ENCODE assay signal across 9 cellular contexts in genomic region chr17:11598274-11599221, GRCh38. TPM values are rescaled to one million over a fixed set of nuclear protein-coding genes. Genes with fewer than 3 reads are reported as not detected.
DNase-seq lines count a peak whose midpoint lies in the region; ATAC-seq and TF ChIP-seq lines count a peak whose summit lies in the region.
"Had no signal": no experiment of that assay in that cellular context is flagged by ENCODE, and none has a peak within 500 bp of the region (broad histone marks: within the 10 kb centered on the region; RNA-seq: fewer than 3 reads in every experiment).

Gene DNAH9, plus strand, starts transcription at chr17:11598470. Its CDS starts 29 bp downstream, at chr17:11598499.

- peak within 1 kb of the TSS; percentile 75 for H3K27ac ChIP-seq in cardiac muscle cell

- H3K9me3 ChIP-seq in cardiac muscle cell (ENCODE audit: low read depth), result no peaks in the 10 kb centered on the region

- no peak for TF ChIP-seq CTCF in cardiac muscle cell (IDR thresholded peaks at IDR 0.05; ENCODE audit: low read depth, low read length)

- H3K27me3 ChIP-seq in cardiac muscle cell, result no peaks in the 10 kb centered on the region

- no peak for ATAC-seq in HG03280 (IDR thresholded peaks at IDR 0.05; ENCODE audit: unreplicated experiment)

- no peaks in the 10 kb centered on the region for H3K36me3 ChIP-seq in cardiac muscle cell

- peak within 1 kb of the TSS; percentile 93 for H3K4me3 ChIP-seq in cardiac muscle cell

- no peaks in the 10 kb centered on the region for H3K4me1 ChIP-seq in cardiac muscle cell (ENCODE audit: low read depth)

- DNase-seq in activated gamma-delta T cell (lab: John Stamatoyannopoulos, UW) (peak; percentile 8), activated gamma-delta T cell treated with Interleukin-2 at 50 U/mL for 16 hours (no peak), cardiac muscle cell (ENCODE audit: low read depth in 1 of 2, low spot score in 1 of 2) (peak; percentile 77 to 99), non-pigmented ciliary epithelial cell (ENCODE audit: low read depth) (peak; percentile 10), OCI-M2 (lab: John Stamatoyannopoulos, UW; ENCODE audit: unreplicated experiment) (no peak)
- peak; percentile 33 to 52 for DNase-seq in activated T-cell treated with anti-CD3 and anti-CD28 coated beads, Interleukin-2, amount 50 U/mL, for 48 hours
- DNase-seq in NK-92 treated with Interleukin-12 subunit alpha and Interleukin-12 subunit beta, amount 100 ng/mL, for 24 hours (lab: John Stamatoyannopoulos, UW), result no peak

RNA-seq across cellular contexts. Expression of gene DNAH9, which starts in this region (rescaled TPM):
- total RNA-seq in cardiac muscle cell, result 0.24 and 0.42 TPM in 2 replicates
- polyA plus RNA-seq in cardiac muscle cell, result 1.8 TPM in 1 of 2 replicates, not detected in the other
- total RNA-seq: T-helper 1 cell treated with Interleukin-12 subunit alpha and Interleukin-12 subunit beta and Interleukin-4 antibody, amounts not matched to agents 30 ng/mL and 1 ng/mL, for 36 hours had no signal

Comparison
In these comparisons a context has a peak if more than half of its experiments do, and no peak if none do; other contexts are left out.
1. DNase-seq: peak in activated gamma-delta T cell (single experiment), activated T-cell treated with anti-CD3 and anti-CD28 coated beads, Interleukin-2, amount 50 U/mL, for 48 hours (2 of 2), cardiac muscle cell (2 of 2) and non-pigmented ciliary epithelial cell (single experiment); none in activated gamma-delta T cell treated with Interleukin-2 at 50 U/mL for 16 hours (single experiment), NK-92 treated with Interleukin-12 subunit alpha and Interleukin-12 subunit beta, amount 100 ng/mL, for 24 hours (single experiment) and OCI-M2 (single experiment).